1 cellular context compared by ENCODE assay signal in genomic region chr20:63694596-63695418, GRCh38.
TF ChIP-seq lines count a peak whose summit lies in the region.

No MANE protein-coding gene starts in this region.

TF ChIP-seq in HCT116, 20 proteins besides CTCF, POLR2A, EP300 and RAD21 (continued from another document):
- TF ChIP-seq EZH2 (IDR thresholded peaks at IDR 0.05) (no peak), SRF (IDR thresholded peaks at IDR 0.05; ENCODE audit: low read depth) (no peak), FOSL1 (IDR thresholded peaks at IDR 0.05; ENCODE audit: low read depth) (no peak), ELF1 (IDR thresholded peaks at IDR 0.05; ENCODE audit: borderline replicate concordance, low read depth) (no peak), ZBTB33 (IDR thresholded peaks at IDR 0.05; ENCODE audit: extremely low read depth, insufficient replicate concordance, low read length) (no peak)
